9 cellular contexts compared by ENCODE assay signal in genomic region chr3:69425249-69425648, GRCh38. TPM values are rescaled to one million over a fixed set of nuclear protein-coding genes. Genes with fewer than 3 reads are reported as not detected.
DNase-seq lines count a peak whose midpoint lies in the region; ATAC-seq, FAIRE-seq and TF ChIP-seq lines count a peak whose summit lies in the region.
"Had no signal": no experiment of that assay in that cellular context is flagged by ENCODE, and none has a peak within 500 bp of the region (broad histone marks: within the 10 kb centered on the region; RNA-seq: fewer than 3 reads in every experiment).

No MANE protein-coding gene starts in this region.

- ATAC-seq in HG02642 (IDR thresholded peaks at IDR 0.05; ENCODE audit: poor library complexity, unreplicated experiment) = peak; percentile 69
- ATAC-seq in memory B cell (ENCODE audit: low read depth) = peak; percentile 41

- H3K27ac Mint-ChIP-seq in memory B cell = no peak overlapping the region

- H3K9me3 Mint-ChIP-seq in memory B cell = no peaks in the 10 kb centered on the region

- H3K4me3 Mint-ChIP-seq in memory B cell = no peak overlapping the region

- H3K36me3 ChIP-seq in bronchial epithelial cell (ENCODE audit: control insufficient read depth, insufficient read depth, low read length) = no peaks in the 10 kb centered on the region

- no peak overlapping the region for H3K4me3 ChIP-seq in bronchial epithelial cell (ENCODE audit: low read depth, low read length)

- H3K4me1 Mint-ChIP-seq in memory B cell = no peaks in the 10 kb centered on the region

- no peaks in the 10 kb centered on the region for H3K36me3 Mint-ChIP-seq in memory B cell

- no peak for FAIRE-seq in bronchial epithelial cell (lab: Jason Lieb, UNC)
- FAIRE-seq: endometrium had no signal

- no peaks in the 10 kb centered on the region for H3K27me3 Mint-ChIP-seq in memory B cell

- H3K27me3 ChIP-seq in bronchial epithelial cell (ENCODE audit: control insufficient read depth, insufficient read depth, low read length) = no peaks in the 10 kb centered on the region

- DNase-seq in stimulated activated CD4-positive, alpha-beta T cell treated with anti-CD3 and anti-CD28 coated beads, Interleukin-2, amount 100 ng/mL, for 4 hours (ENCODE audit: low read depth) = peak; percentile 10
- no peak for DNase-seq in stimulated activated CD4-positive, alpha-beta T cell treated with anti-CD3 and anti-CD28 coated beads, Interleukin-1b, Interleukin-23, amount 100 ng/mL, for 48 hours
- DNase-seq in NCI-H748 treated with DMSO at 0.1 percent for 48 hours (lab: John Stamatoyannopoulos, UW) (peak; percentile 1), bronchial epithelial cell (ENCODE audit: low read depth) (peak; percentile 42), memory B cell (ENCODE audit: low spot score in 2 of 2) (no peak), hippocampal formation (lab: John Stamatoyannopoulos, UW) (no peak), NCI-H446 treated with DMSO at 0.1 percent for 48 hours (lab: John Stamatoyannopoulos, UW) (no peak)

- peak; percentile 60 for TF ChIP-seq CTCF in bronchial epithelial cell (IDR thresholded peaks at IDR 0.05; ENCODE audit: insufficient read depth, low read length, severe bottlenecking)

RNA-seq across cellular contexts. Expression of gene FRMD4B, which starts 39.4 kb away (rescaled TPM):
- total RNA-seq in bronchial epithelial cell = 31.3 and 61.3 TPM in 2 replicates

Comparison
In these comparisons a context has a peak if more than half of its experiments do, and no peak if none do; other contexts are left out.
1. DNase-seq: peak in stimulated activated CD4-positive, alpha-beta T cell treated with anti-CD3 and anti-CD28 coated beads, Interleukin-2, amount 100 ng/mL, for 4 hours (single experiment), NCI-H748 treated with DMSO at 0.1 percent for 48 hours (single experiment) and bronchial epithelial cell (single experiment); none in stimulated activated CD4-positive, alpha-beta T cell treated with anti-CD3 and anti-CD28 coated beads, Interleukin-1b, Interleukin-23, amount 100 ng/mL, for 48 hours (single experiment), memory B cell (0 of 2), hippocampal formation (0 of 2) and NCI-H446 treated with DMSO at 0.1 percent for 48 hours (single experiment).